ENCODE assay signal across 8 cellular contexts in genomic region chr6:44257007-44257752, GRCh38. TPM values are rescaled to one million over a fixed set of nuclear protein-coding genes. Genes with fewer than 3 reads are reported as not detected.
DNase-seq lines count a peak whose midpoint lies in the region; ATAC-seq, FAIRE-seq and TF ChIP-seq lines count a peak whose summit lies in the region.

SLC35B2 (minus strand) TSS chr6:44257528; CDS start chr6:44257410, 118 bp downstream.

- H3K9me2 ChIP-seq in SU-DHL-6 (replicated peaks; ENCODE audit: insufficient read depth, low read length): no peaks in the 10 kb centered on the region

- no peaks in the 10 kb centered on the region for H3K9me3 ChIP-seq in SU-DHL-6 (ENCODE audit: insufficient read depth, low read length)
- H3K9me3 ChIP-seq in left ventricle myocardium inferior (replicated peaks): no peaks in the 10 kb centered on the region

- H3K4me3 ChIP-seq in SU-DHL-6 (ENCODE audit: insufficient read depth, low read length, poor library complexity, severe bottlenecking): peak within 1 kb of the TSS; percentile 81
- peak within 1 kb of the TSS; percentile 99 for H3K4me3 ChIP-seq in left ventricle myocardium inferior

- TF ChIP-seq CTCF in SU-DHL-6 (IDR thresholded peaks at IDR 0.05; ENCODE audit: insufficient read depth, low read length, poor library complexity, severe bottlenecking) (peak; percentile 91), left ventricle myocardium inferior (IDR thresholded peaks at IDR 0.05; ENCODE audit: borderline replicate concordance) (peak; percentile 88)

- 0 out of 2 replicates have a peak, but pooled peaks cover 3% of the 10 kb centered on the region for H4K20me1 ChIP-seq in SU-DHL-6 (ENCODE audit: low read depth, low read length)

- H3K36me3 ChIP-seq in SU-DHL-6 (ENCODE audit: low read length) (peaks cover 9% of the 10 kb centered on the region; the same call in 1 of the 2 replicates), left ventricle myocardium inferior (peaks cover 48% of the 10 kb centered on the region)

- DNase-seq in Kasumi-1 (lab: John Stamatoyannopoulos, UW): peak; percentile 60 to 68
- peak; percentile 65 for DNase-seq in left ventricle myocardium inferior
- DNase-seq in posterior cingulate gyrus: peak; percentile 79 to 98 (median 86)

- H3K9ac ChIP-seq in SU-DHL-6 (ENCODE audit: low read length): peak within 1 kb of the TSS; percentile 85

- peak; percentile 25 for FAIRE-seq in G401.6 (lab: Jason Lieb, UNC)

- H3K27ac ChIP-seq in SU-DHL-6 (ENCODE audit: low read depth, low read length) (peak within 1 kb of the TSS; percentile 71), angular gyrus (ENCODE audit: low read depth, low read length) (peak within 1 kb of the TSS; percentile 98), left ventricle myocardium inferior (replicated peaks) (peak within 1 kb of the TSS; percentile 96)

- peak within 1 kb of the TSS; percentile 70 for H2AFZ ChIP-seq in SU-DHL-6 (ENCODE audit: low read depth, low read length, severe bottlenecking)

- H3F3A ChIP-seq in SU-DHL-6 (ENCODE audit: insufficient read depth): peaks cover 71% of the 10 kb centered on the region

- intact Hi-C loops in left ventricle myocardium inferior (cut with micrococcal nuclease) (no loop called here), posterior cingulate gyrus (cut with DNase I) (loop anchor here (1.0 kb wide), 1 partner anchor 10 kb away; the partner anchor contains the start of gene HSP90AB1)

- H3K4me1 ChIP-seq in left ventricle myocardium inferior: peaks cover 55% of the 10 kb centered on the region

- peak within 1 kb of the TSS; percentile 83 for H3K4me2 ChIP-seq in SU-DHL-6 (ENCODE audit: low read depth, low read length, poor library complexity, severe bottlenecking)

- H3K79me2 ChIP-seq in SU-DHL-6 (ENCODE audit: insufficient read depth, low read length): peaks cover 12% of the 10 kb centered on the region

- H3K27me3 ChIP-seq in SU-DHL-6 (ENCODE audit: low read length) (no peaks in the 10 kb centered on the region), left ventricle myocardium inferior (ENCODE audit: low read depth) (no peaks in the 10 kb centered on the region)

- ATAC-seq in GM21786 (IDR thresholded peaks at IDR 0.05; ENCODE audit: unreplicated experiment) (peak; percentile 39), GM18870 (IDR thresholded peaks at IDR 0.05; ENCODE audit: unreplicated experiment) (no peak)

RNA-seq across cellular contexts. Expression of gene SLC35B2, which starts in this region (rescaled TPM):
- total RNA-seq in left ventricle myocardium inferior: 20.2 TPM
